1 cellular context compared by ENCODE assay signal in genomic region chr14:90301122-90301521, GRCh38.
TF ChIP-seq lines count a peak whose summit lies in the region.

No MANE protein-coding gene starts in this region.

TF ChIP-seq in H1, 55 proteins besides CTCF, POLR2A, EP300 and RAD21 (continued from another document):
- TF ChIP-seq CTBP2 (IDR thresholded peaks at IDR 0.05; ENCODE audit: borderline replicate concordance, insufficient read depth, insufficient read length, low read length) (no peak), POU5F1 (IDR thresholded peaks at IDR 0.05; ENCODE audit: low read depth, low read length) (no peak), SP2 (IDR thresholded peaks at IDR 0.05; ENCODE audit: low read length) (no peak), JUN (IDR thresholded peaks at IDR 0.05; ENCODE audit: low read depth, low read length) (no peak)
